1 cellular context compared by ENCODE assay signal in the genomic region with DNA sequence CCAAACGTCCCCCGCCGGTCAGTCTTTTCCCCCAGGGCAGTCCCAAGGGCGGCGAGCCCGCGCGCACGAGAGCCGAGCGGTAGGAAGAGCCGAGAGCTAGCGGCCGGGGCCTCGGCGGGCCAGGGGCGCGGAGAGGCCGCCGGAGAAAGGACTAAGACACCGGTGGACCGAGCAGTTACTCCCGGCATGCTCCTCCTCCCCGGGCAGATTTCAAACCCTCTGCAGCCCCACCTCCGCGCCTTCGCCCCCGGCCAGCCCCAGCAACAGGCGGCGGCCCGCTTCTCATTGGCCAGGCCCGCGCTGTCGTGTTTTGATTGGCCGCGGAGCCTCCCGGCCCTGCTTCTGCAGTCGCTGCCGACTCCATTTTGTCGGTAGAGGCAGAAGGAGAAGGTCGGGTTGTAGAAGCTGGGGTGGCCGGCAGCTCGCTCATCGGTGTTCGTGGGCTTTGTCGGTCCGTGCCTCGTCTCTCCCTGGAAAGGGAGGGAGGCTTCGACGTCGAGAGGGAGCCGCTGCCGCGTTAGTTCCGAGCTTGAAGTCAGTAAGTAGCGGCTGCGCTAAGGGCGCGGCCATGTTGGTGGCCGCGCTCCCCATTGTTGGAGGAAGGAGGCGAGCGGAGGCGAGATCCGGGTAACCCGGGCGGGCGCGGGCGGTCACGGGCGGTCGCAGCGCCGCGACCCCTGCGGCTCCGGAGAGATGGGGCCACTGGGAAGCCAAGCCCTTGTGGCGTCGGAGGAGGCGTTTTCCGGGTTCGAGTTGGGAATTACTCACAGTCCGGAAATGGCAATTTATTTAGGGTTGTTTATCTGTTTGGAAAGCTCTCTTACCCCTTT.
TF ChIP-seq lines count a peak whose summit lies in the region.

A gene with protein sequence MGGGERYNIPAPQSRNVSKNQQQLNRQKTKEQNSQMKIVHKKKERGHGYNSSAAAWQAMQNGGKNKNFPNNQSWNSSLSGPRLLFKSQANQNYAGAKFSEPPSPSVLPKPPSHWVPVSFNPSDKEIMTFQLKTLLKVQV (plus strand): TSS at position 368 of the 830 bp plus-strand sequence. CDS start 1,630 bp downstream, outside the sequence.

TF ChIP-seq in K562, 482 proteins besides CTCF, POLR2A, EP300 and RAD21 (continued from another document and continues in another):
- TF ChIP-seq ZNF407 (IDR thresholded peaks at IDR 0.05; ENCODE audit: low read depth) (no peak), SMARCA4 (IDR thresholded peaks at IDR 0.05) (no peak), GABPB2 (CRISPR knock-in tag; conservative IDR thresholded peaks at IDR 0.05) (no peak), ELF4 (CRISPR knock-in tag; IDR thresholded peaks at IDR 0.05) (no peak; the same call in 1 of the 2 replicates), CAMTA2 (CRISPR knock-in tag; conservative IDR thresholded peaks at IDR 0.05) (no peak), DIDO1 (tag; IDR thresholded peaks at IDR 0.05; ENCODE audit: low read depth) (no peak), DACH1 (IDR thresholded peaks at IDR 0.05; ENCODE audit: partially characterized antibody) (no peak), ERF (CRISPR knock-in tag; IDR thresholded peaks at IDR 0.05) (peak; percentile 90; the same call in 1 of the 2 replicates), FOXM1 (IDR thresholded peaks at IDR 0.05; ENCODE audit: low read depth) (peak; percentile 89), FOXM1 (CRISPR knock-in tag; IDR thresholded peaks at IDR 0.05; ENCODE audit: low read depth) (no peak), FOSL1 (tag; conservative IDR thresholded peaks at IDR 0.05) (no peak; the same call in none of the 2 replicates), ARID1B (IDR thresholded peaks at IDR 0.05) (0 out of 2 replicates have a peak, but pooled peaks have one; percentile 2), FOS (IDR thresholded peaks at IDR 0.05; ENCODE audit: extremely low read depth, insufficient read length) (peak; percentile 84), NR2F6 (CRISPR knock-in tag; IDR thresholded peaks at IDR 0.05) (peak; percentile 73; the same call in 1 of the 2 replicates), COPS2 (conservative IDR thresholded peaks at IDR 0.05) (no peak), ASH1L (IDR thresholded peaks at IDR 0.05; ENCODE audit: borderline replicate concordance, low read depth, partially characterized antibody) (peak; percentile 82), TBP (optimal IDR thresholded peaks at IDR 0.05; ENCODE audit: low read depth, low read length) (peak; percentile 95), ELF2 (CRISPR knock-in tag; IDR thresholded peaks at IDR 0.05) (peak; percentile 71; the same call in 1 of the 2 replicates), NUFIP1 (IDR thresholded peaks at IDR 0.05; ENCODE audit: partially characterized antibody) (no peak), HLTF (IDR thresholded peaks at IDR 0.05) (peak; percentile 62; the same call in 1 of the 2 replicates), KDM2B (CRISPR knock-in tag; IDR thresholded peaks at IDR 0.05) (no peak), ZNF23 (CRISPR knock-in tag; IDR thresholded peaks at IDR 0.05) (no peak), ZNF282 (CRISPR knock-in tag; IDR thresholded peaks at IDR 0.05) (no peak), PHF20 (IDR thresholded peaks at IDR 0.05; ENCODE audit: partially characterized antibody) (peak; percentile 79), MAFG (tag; conservative IDR thresholded peaks at IDR 0.05) (no peak), DNMT1 (IDR thresholded peaks at IDR 0.05) (no peak)
- TF ChIP-seq, protein P1, sequence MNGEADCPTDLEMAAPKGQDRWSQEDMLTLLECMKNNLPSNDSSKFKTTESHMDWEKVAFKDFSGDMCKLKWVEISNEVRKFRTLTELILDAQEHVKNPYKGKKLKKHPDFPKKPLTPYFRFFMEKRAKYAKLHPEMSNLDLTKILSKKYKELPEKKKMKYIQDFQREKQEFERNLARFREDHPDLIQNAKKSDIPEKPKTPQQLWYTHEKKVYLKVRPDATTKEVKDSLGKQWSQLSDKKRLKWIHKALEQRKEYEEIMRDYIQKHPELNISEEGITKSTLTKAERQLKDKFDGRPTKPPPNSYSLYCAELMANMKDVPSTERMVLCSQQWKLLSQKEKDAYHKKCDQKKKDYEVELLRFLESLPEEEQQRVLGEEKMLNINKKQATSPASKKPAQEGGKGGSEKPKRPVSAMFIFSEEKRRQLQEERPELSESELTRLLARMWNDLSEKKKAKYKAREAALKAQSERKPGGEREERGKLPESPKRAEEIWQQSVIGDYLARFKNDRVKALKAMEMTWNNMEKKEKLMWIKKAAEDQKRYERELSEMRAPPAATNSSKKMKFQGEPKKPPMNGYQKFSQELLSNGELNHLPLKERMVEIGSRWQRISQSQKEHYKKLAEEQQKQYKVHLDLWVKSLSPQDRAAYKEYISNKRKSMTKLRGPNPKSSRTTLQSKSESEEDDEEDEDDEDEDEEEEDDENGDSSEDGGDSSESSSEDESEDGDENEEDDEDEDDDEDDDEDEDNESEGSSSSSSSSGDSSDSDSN (IDR thresholded peaks at IDR 0.05; ENCODE audit: borderline replicate concordance in 1 of 2, low read depth in 2 of 2, low read length in 2 of 2) = peak in 1 of 2 experiments; percentile 77; a peak in 2 of 4 replicates
- TF ChIP-seq, protein P2, sequence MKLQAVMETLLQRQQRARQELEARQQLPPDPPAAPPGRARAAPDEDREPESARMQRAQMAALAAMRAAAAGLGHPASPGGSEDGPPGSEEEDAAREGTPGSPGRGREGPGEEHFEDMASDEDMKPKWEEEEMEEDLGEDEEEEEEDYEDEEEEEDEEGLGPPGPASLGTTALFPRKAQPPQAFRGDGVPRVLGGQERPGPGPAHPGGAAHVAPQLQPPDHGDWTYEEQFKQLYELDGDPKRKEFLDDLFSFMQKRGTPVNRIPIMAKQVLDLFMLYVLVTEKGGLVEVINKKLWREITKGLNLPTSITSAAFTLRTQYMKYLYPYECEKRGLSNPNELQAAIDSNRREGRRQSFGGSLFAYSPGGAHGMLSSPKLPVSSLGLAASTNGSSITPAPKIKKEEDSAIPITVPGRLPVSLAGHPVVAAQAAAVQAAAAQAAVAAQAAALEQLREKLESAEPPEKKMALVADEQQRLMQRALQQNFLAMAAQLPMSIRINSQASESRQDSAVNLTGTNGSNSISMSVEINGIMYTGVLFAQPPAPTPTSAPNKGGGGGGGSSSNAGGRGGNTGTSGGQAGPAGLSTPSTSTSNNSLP (IDR thresholded peaks at IDR 0.05; ENCODE audit: borderline replicate concordance, low read depth, low read length) = no peak
- TF ChIP-seq, protein P3, sequence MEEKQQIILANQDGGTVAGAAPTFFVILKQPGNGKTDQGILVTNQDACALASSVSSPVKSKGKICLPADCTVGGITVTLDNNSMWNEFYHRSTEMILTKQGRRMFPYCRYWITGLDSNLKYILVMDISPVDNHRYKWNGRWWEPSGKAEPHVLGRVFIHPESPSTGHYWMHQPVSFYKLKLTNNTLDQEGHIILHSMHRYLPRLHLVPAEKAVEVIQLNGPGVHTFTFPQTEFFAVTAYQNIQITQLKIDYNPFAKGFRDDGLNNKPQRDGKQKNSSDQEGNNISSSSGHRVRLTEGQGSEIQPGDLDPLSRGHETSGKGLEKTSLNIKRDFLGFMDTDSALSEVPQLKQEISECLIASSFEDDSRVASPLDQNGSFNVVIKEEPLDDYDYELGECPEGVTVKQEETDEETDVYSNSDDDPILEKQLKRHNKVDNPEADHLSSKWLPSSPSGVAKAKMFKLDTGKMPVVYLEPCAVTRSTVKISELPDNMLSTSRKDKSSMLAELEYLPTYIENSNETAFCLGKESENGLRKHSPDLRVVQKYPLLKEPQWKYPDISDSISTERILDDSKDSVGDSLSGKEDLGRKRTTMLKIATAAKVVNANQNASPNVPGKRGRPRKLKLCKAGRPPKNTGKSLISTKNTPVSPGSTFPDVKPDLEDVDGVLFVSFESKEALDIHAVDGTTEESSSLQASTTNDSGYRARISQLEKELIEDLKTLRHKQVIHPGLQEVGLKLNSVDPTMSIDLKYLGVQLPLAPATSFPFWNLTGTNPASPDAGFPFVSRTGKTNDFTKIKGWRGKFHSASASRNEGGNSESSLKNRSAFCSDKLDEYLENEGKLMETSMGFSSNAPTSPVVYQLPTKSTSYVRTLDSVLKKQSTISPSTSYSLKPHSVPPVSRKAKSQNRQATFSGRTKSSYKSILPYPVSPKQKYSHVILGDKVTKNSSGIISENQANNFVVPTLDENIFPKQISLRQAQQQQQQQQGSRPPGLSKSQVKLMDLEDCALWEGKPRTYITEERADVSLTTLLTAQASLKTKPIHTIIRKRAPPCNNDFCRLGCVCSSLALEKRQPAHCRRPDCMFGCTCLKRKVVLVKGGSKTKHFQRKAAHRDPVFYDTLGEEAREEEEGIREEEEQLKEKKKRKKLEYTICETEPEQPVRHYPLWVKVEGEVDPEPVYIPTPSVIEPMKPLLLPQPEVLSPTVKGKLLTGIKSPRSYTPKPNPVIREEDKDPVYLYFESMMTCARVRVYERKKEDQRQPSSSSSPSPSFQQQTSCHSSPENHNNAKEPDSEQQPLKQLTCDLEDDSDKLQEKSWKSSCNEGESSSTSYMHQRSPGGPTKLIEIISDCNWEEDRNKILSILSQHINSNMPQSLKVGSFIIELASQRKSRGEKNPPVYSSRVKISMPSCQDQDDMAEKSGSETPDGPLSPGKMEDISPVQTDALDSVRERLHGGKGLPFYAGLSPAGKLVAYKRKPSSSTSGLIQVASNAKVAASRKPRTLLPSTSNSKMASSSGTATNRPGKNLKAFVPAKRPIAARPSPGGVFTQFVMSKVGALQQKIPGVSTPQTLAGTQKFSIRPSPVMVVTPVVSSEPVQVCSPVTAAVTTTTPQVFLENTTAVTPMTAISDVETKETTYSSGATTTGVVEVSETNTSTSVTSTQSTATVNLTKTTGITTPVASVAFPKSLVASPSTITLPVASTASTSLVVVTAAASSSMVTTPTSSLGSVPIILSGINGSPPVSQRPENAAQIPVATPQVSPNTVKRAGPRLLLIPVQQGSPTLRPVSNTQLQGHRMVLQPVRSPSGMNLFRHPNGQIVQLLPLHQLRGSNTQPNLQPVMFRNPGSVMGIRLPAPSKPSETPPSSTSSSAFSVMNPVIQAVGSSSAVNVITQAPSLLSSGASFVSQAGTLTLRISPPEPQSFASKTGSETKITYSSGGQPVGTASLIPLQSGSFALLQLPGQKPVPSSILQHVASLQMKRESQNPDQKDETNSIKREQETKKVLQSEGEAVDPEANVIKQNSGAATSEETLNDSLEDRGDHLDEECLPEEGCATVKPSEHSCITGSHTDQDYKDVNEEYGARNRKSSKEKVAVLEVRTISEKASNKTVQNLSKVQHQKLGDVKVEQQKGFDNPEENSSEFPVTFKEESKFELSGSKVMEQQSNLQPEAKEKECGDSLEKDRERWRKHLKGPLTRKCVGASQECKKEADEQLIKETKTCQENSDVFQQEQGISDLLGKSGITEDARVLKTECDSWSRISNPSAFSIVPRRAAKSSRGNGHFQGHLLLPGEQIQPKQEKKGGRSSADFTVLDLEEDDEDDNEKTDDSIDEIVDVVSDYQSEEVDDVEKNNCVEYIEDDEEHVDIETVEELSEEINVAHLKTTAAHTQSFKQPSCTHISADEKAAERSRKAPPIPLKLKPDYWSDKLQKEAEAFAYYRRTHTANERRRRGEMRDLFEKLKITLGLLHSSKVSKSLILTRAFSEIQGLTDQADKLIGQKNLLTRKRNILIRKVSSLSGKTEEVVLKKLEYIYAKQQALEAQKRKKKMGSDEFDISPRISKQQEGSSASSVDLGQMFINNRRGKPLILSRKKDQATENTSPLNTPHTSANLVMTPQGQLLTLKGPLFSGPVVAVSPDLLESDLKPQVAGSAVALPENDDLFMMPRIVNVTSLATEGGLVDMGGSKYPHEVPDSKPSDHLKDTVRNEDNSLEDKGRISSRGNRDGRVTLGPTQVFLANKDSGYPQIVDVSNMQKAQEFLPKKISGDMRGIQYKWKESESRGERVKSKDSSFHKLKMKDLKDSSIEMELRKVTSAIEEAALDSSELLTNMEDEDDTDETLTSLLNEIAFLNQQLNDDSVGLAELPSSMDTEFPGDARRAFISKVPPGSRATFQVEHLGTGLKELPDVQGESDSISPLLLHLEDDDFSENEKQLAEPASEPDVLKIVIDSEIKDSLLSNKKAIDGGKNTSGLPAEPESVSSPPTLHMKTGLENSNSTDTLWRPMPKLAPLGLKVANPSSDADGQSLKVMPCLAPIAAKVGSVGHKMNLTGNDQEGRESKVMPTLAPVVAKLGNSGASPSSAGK (IDR thresholded peaks at IDR 0.05) = no peak
